1 cellular context compared by ENCODE assay signal in genomic region chr11:13297308-13297916, GRCh38.
TF ChIP-seq lines count a peak whose summit lies in the region.

No MANE protein-coding gene starts in this region.

TF ChIP-seq in HepG2, 621 proteins besides CTCF, POLR2A, EP300 and RAD21 (continued from another document):
- TF ChIP-seq KLF12 (CRISPR knock-in tag; IDR thresholded peaks at IDR 0.05; ENCODE audit: borderline replicate concordance) = no peak
- TF ChIP-seq ZNF441 (CRISPR knock-in tag; IDR thresholded peaks at IDR 0.05; ENCODE audit: borderline replicate concordance) = no peak
- TF ChIP-seq SALL2 (CRISPR knock-in tag; IDR thresholded peaks at IDR 0.05) = no peak
- TF ChIP-seq SYNCRIP (IDR thresholded peaks at IDR 0.05; ENCODE audit: insufficient read depth, low read depth, low read length) = no peak
- TF ChIP-seq, protein P1, sequence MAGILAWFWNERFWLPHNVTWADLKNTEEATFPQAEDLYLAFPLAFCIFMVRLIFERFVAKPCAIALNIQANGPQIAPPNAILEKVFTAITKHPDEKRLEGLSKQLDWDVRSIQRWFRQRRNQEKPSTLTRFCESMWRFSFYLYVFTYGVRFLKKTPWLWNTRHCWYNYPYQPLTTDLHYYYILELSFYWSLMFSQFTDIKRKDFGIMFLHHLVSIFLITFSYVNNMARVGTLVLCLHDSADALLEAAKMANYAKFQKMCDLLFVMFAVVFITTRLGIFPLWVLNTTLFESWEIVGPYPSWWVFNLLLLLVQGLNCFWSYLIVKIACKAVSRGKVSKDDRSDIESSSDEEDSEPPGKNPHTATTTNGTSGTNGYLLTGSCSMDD (CRISPR knock-in tag; IDR thresholded peaks at IDR 0.05) = no peak
- TF ChIP-seq ZNF772 (CRISPR knock-in tag; IDR thresholded peaks at IDR 0.05) = no peak
- TF ChIP-seq, protein P2, sequence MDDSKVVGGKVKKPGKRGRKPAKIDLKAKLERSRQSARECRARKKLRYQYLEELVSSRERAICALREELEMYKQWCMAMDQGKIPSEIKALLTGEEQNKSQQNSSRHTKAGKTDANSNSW (CRISPR knock-in tag; IDR thresholded peaks at IDR 0.05; ENCODE audit: borderline replicate concordance) = no peak
- no peak for TF ChIP-seq HNF1A (IDR thresholded peaks at IDR 0.05; ENCODE audit: low read depth)
- no peak for TF ChIP-seq HNF1A (CRISPR knock-in tag; IDR thresholded peaks at IDR 0.05; ENCODE audit: borderline replicate concordance)
- TF ChIP-seq ZNF232 (CRISPR knock-in tag; IDR thresholded peaks at IDR 0.05; ENCODE audit: borderline replicate concordance) = no peak
- TF ChIP-seq MTF2 (CRISPR knock-in tag; IDR thresholded peaks at IDR 0.05; ENCODE audit: borderline replicate concordance) = no peak
